Comparison of ENCODE assay signal across 17 cellular contexts in genomic region chr2:145043399-145043834, GRCh38.
DNase-seq lines count a peak whose midpoint lies in the region; ATAC-seq and TF ChIP-seq lines count a peak whose summit lies in the region.
"Had no signal": no experiment of that assay in that cellular context is flagged by ENCODE, and none has a peak within 500 bp of the region (broad histone marks: within the 10 kb centered on the region; RNA-seq: fewer than 3 reads in every experiment).

No MANE protein-coding gene starts in this region.

- 0 out of 2 replicates have a peak, but pooled peaks have one; percentile 7 for TF ChIP-seq CTCF in SK-N-SH (IDR thresholded peaks at IDR 0.05)

- WGBS in SK-N-SH (ENCODE audit: low lambda C conversion rate): 79% methylated on average over 6 of the region's 6 CpGs

- no peaks in the 10 kb centered on the region for H3K9me3 ChIP-seq in SK-N-SH
- no peaks in the 10 kb centered on the region for H3K9me3 ChIP-seq in SK-N-MC (ENCODE audit: low read depth, low read length)
- H3K9me3 ChIP-seq: ascending aorta, lower lobe of right lung had no signal

- H4K20me1 ChIP-seq in SK-N-SH (ENCODE audit: insufficient read depth): no peaks in the 10 kb centered on the region

- no peak overlapping the region for H3K4me3 ChIP-seq in SK-N-SH (ENCODE audit: low read depth in 2 of 2, low read length in 1 of 2)
- H3K4me3 ChIP-seq in SK-N-MC: no peak overlapping the region
- H3K4me3 ChIP-seq: ascending aorta, coronary artery, lower lobe of right lung had no signal

- H2AFZ ChIP-seq in SK-N-SH (ENCODE audit: low read depth): no peak overlapping the region

- ATAC-seq in SK-N-SH treated with all-trans-retinoic acid at 6 μM for 48 hours: no peak
- ATAC-seq in sciatic nerve: peak; percentile 55
- no peak for ATAC-seq in GM19351 (IDR thresholded peaks at IDR 0.05; ENCODE audit: unreplicated experiment)
- no peak for ATAC-seq in GM18505 (IDR thresholded peaks at IDR 0.05; ENCODE audit: unreplicated experiment)
- ATAC-seq: lower lobe of right lung had no signal

- DNase-seq in SK-N-SH (peak; percentile 2), SK-N-MC (ENCODE audit: low read depth, low spot score) (peak; percentile 73), head of caudate nucleus (peak; percentile 13 to 88 (median 69)), sciatic nerve (ENCODE audit: low spot score) (no peak)
- DNase-seq in activated T-cell treated with anti-CD3 and anti-CD28 coated beads, Interleukin-2, amount 50 U/mL, for 1 hour: no peak
- DNase-seq: activated CD4-positive, alpha-beta T cell treated with anti-CD3 and anti-CD28 coated beads, Interleukin-2, amount 50 U/mL, for 48 hours; Calu3; lower lobe of right lung; NCI-H1694 treated with DMSO at 0.1 percent for 48 hours; NCI-H69; RPMI8226; stimulated activated naive CD4-positive, alpha-beta T cell had no signal

- TF ChIP-seq EP300 in SK-N-SH (IDR thresholded peaks at IDR 0.05; ENCODE audit: borderline replicate concordance in 1 of 2, low read depth in 1 of 2, low read length in 1 of 2): no peak

- H3K27ac ChIP-seq in SK-N-SH (ENCODE audit: low read depth in 2 of 2, low read length in 1 of 2) (no peak overlapping the region), SK-N-MC (peak overlapping the region; percentile 92)
- H3K27ac ChIP-seq: ascending aorta, coronary artery, lower lobe of right lung had no signal

- POLR2A ChIA-PET in SK-N-SH (lab: Yijun Ruan, JAX): no interaction called here

- CTCF ChIA-PET in SK-N-SH (lab: Yijun Ruan, JAX): no interaction called here

- no peaks in the 10 kb centered on the region for H3K36me3 ChIP-seq in SK-N-SH (replicated peaks in 1 of 2; ENCODE audit: control insufficient read depth in 1 of 2, insufficient read depth in 2 of 2, low read length in 1 of 2)
- H3K36me3 ChIP-seq in SK-N-MC (ENCODE audit: insufficient read depth, low read length): no peaks in the 10 kb centered on the region
- H3K36me3 ChIP-seq: ascending aorta, lower lobe of right lung had no signal

- H3K79me2 ChIP-seq in SK-N-SH (ENCODE audit: insufficient read depth): no peaks in the 10 kb centered on the region

- no peak overlapping the region for H3K4me2 ChIP-seq in SK-N-SH

- H3K9ac ChIP-seq in SK-N-SH (no peak overlapping the region), SK-N-MC (ENCODE audit: insufficient read length) (peak overlapping the region; percentile 54)

- intact Hi-C loops in head of caudate nucleus (cut with DNase I) (no loop called here), sciatic nerve (cut with DNase I) (no loop called here)

- no peaks in the 10 kb centered on the region for H3K9me2 ChIP-seq in SK-N-SH

- H3F3A ChIP-seq in SK-N-SH (replicated peaks; ENCODE audit: insufficient read depth): no peaks in the 10 kb centered on the region

- peak; percentile 48 for TF ChIP-seq RAD21 in SK-N-SH (IDR thresholded peaks at IDR 0.05; ENCODE audit: low read length)

- no peaks in the 10 kb centered on the region for H3K27me3 ChIP-seq in SK-N-SH (ENCODE audit: insufficient read depth)
- H3K27me3 ChIP-seq: ascending aorta had no signal

- H3K4me1 ChIP-seq in SK-N-SH (ENCODE audit: control insufficient read depth in 1 of 2, insufficient read depth in 2 of 2, low read depth in 1 of 2, low read length in 1 of 2): peaks cover 0 to 17% of the 10 kb centered on the region in 2 experiments; a peak in 1 of 4 replicates
- H3K4me1 ChIP-seq: ascending aorta, lower lobe of right lung had no signal

- TF ChIP-seq POLR2A in GM18505 (IDR thresholded peaks at IDR 0.05; ENCODE audit: borderline replicate concordance, extremely low read depth, insufficient read depth, insufficient read length): no peak

TF ChIP-seq in SK-N-SH, 30 proteins besides CTCF, POLR2A, EP300 and RAD21:
- TF ChIP-seq RXRA (IDR thresholded peaks at IDR 0.05; ENCODE audit: borderline replicate concordance, low read depth) (no peak), RCOR1 (IDR thresholded peaks at IDR 0.05; ENCODE audit: low read length) (no peak), EZH2phosphoT487 (IDR thresholded peaks at IDR 0.05; ENCODE audit: borderline replicate concordance, low read depth) (no peak), ZBTB33 (IDR thresholded peaks at IDR 0.05; ENCODE audit: borderline replicate concordance, low read depth) (no peak), MXI1 (IDR thresholded peaks at IDR 0.05; ENCODE audit: low read depth, low read length) (no peak), POLR2AphosphoS5 (IDR thresholded peaks at IDR 0.05; ENCODE audit: low read depth, low read length) (no peak), JUND (IDR thresholded peaks at IDR 0.05) (no peak), MEF2A (IDR thresholded peaks at IDR 0.05; ENCODE audit: borderline replicate concordance, low read depth) (no peak), SMC3 (IDR thresholded peaks at IDR 0.05; ENCODE audit: low read depth, low read length) (no peak), FOXM1 (IDR thresholded peaks at IDR 0.05; ENCODE audit: low read depth) (no peak)
- TF ChIP-seq, protein P1, sequence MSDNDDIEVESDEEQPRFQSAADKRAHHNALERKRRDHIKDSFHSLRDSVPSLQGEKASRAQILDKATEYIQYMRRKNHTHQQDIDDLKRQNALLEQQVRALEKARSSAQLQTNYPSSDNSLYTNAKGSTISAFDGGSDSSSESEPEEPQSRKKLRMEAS (IDR thresholded peaks at IDR 0.05; ENCODE audit: low read depth): no peak
- TF ChIP-seq, protein P2, sequence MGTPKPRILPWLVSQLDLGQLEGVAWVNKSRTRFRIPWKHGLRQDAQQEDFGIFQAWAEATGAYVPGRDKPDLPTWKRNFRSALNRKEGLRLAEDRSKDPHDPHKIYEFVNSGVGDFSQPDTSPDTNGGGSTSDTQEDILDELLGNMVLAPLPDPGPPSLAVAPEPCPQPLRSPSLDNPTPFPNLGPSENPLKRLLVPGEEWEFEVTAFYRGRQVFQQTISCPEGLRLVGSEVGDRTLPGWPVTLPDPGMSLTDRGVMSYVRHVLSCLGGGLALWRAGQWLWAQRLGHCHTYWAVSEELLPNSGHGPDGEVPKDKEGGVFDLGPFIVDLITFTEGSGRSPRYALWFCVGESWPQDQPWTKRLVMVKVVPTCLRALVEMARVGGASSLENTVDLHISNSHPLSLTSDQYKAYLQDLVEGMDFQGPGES (IDR thresholded peaks at IDR 0.05; ENCODE audit: low read depth, low read length): no peak

TF ChIP-seq in SK-N-SH treated with all-trans-retinoic acid at 6 μM for 48 hours, 23 proteins besides CTCF, POLR2A, EP300 and RAD21 (continues in another document):
- no peak for TF ChIP-seq SNAI2 (CRISPR knock-in tag; IDR thresholded peaks at IDR 0.05)
- no peak for TF ChIP-seq ARNTL (CRISPR knock-in tag; IDR thresholded peaks at IDR 0.05; ENCODE audit: borderline replicate concordance, low read depth)
- TF ChIP-seq ZNF70 (CRISPR knock-in tag; IDR thresholded peaks at IDR 0.05): no peak
- no peak for TF ChIP-seq OSR1 (CRISPR knock-in tag; IDR thresholded peaks at IDR 0.05)
- TF ChIP-seq ZNF8 (CRISPR knock-in tag; IDR thresholded peaks at IDR 0.05): no peak
- TF ChIP-seq, protein P3, sequence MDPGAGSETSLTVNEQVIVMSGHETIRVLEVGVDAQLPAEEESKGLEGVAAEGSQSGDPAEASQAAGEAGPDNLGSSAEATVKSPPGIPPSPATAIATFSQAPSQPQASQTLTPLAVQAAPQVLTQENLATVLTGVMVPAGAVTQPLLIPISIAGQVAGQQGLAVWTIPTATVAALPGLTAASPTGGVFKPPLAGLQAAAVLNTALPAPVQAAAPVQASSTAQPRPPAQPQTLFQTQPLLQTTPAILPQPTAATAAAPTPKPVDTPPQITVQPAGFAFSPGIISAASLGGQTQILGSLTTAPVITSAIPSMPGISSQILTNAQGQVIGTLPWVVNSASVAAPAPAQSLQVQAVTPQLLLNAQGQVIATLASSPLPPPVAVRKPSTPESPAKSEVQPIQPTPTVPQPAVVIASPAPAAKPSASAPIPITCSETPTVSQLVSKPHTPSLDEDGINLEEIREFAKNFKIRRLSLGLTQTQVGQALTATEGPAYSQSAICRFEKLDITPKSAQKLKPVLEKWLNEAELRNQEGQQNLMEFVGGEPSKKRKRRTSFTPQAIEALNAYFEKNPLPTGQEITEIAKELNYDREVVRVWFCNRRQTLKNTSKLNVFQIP (CRISPR knock-in tag; IDR thresholded peaks at IDR 0.05; ENCODE audit: borderline replicate concordance, low read depth): no peak
- TF ChIP-seq TSHZ2 (CRISPR knock-in tag; IDR thresholded peaks at IDR 0.05): no peak
- no peak for TF ChIP-seq BACH2 (CRISPR knock-in tag; IDR thresholded peaks at IDR 0.05; ENCODE audit: borderline replicate concordance)
- no peak for TF ChIP-seq RARB (CRISPR knock-in tag; IDR thresholded peaks at IDR 0.05)
- no peak for TF ChIP-seq ISL1 (CRISPR knock-in tag; IDR thresholded peaks at IDR 0.05)

Comparison
In these comparisons a context has a peak if more than half of its experiments do, and no peak if none do; other contexts are left out.
1. DNase-seq: peak in SK-N-SH (single experiment), SK-N-MC (single experiment) and head of caudate nucleus (42 of 42); none in sciatic nerve (single experiment) and activated T-cell treated with anti-CD3 and anti-CD28 coated beads, Interleukin-2, amount 50 U/mL, for 1 hour (single experiment).